8 cellular contexts compared by ENCODE assay signal in the genomic region with DNA sequence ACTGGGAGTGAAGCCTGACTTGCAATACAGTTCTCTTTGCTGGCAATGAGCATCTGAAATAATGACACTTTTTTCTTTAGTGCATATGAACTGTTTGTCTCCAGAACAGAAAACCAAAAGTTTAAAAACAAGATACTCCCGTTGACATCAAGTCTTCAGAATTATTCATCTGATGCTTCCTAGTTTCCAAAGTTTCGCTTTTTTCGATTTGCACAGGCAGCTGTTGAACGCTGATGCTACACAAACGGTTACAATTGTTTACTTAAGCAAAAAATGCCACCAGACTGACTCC. TPM values are rescaled to one million over a fixed set of nuclear protein-coding genes. Genes with fewer than 3 reads are reported as not detected.
A peak's percentile ranks its signal among the peaks of the same experiment; 100 is the strongest.
DNase-seq lines count a peak whose midpoint lies in the region; ATAC-seq lines count a peak whose summit lies in the region.

No MANE protein-coding gene starts in this region.

- H3K4me3 ChIP-seq in HUES6 (ENCODE audit: low read depth, low read length), result peak overlapping the region; percentile 95

- peaks cover 39% of the 10 kb centered on the region for H3K4me1 Mint-ChIP-seq in activated naive CD8-positive, alpha-beta T cell treated with anti-CD3 and anti-CD28 coated beads for 36 hours
- peaks cover 22 to 41% of the 10 kb centered on the region in 2 donors for H3K4me1 Mint-ChIP-seq in stimulated activated naive B cell treated with anti-CD40 and anti-IgM and Interleukin-4, amounts not matched to agents 10 μg/mL and 1 μg/mL and 100 μg/mL, for 72 hours

- H3K9me3 Mint-ChIP-seq in activated naive CD8-positive, alpha-beta T cell treated with anti-CD3 and anti-CD28 coated beads for 36 hours, result no peaks in the 10 kb centered on the region
- H3K9me3 Mint-ChIP-seq in stimulated activated naive B cell treated with anti-CD40 and anti-IgM and Interleukin-4, amounts not matched to agents 10 μg/mL and 1 μg/mL and 100 μg/mL, for 72 hours, result no peaks in the 10 kb centered on the region

- H3K27me3 ChIP-seq in HUES6 (ENCODE audit: control insufficient read depth, insufficient read depth, low read length), result no peaks in the 10 kb centered on the region

- no peaks in the 10 kb centered on the region for H3K27me3 Mint-ChIP-seq in activated naive CD8-positive, alpha-beta T cell treated with anti-CD3 and anti-CD28 coated beads for 36 hours
- no peaks in the 10 kb centered on the region for H3K27me3 Mint-ChIP-seq in stimulated activated naive B cell treated with anti-CD40 and anti-IgM and Interleukin-4, amounts not matched to agents 10 μg/mL and 1 μg/mL and 100 μg/mL, for 72 hours

- peak overlapping the region; percentile 95 for H3K4me3 Mint-ChIP-seq in activated naive CD8-positive, alpha-beta T cell treated with anti-CD3 and anti-CD28 coated beads for 36 hours
- peak overlapping the region; percentile 94 to 95 for H3K4me3 Mint-ChIP-seq in stimulated activated naive B cell treated with anti-CD40 and anti-IgM and Interleukin-4, amounts not matched to agents 10 μg/mL and 1 μg/mL and 100 μg/mL, for 72 hours

- no peak for DNase-seq in activated naive CD8-positive, alpha-beta T cell treated with anti-CD3 and anti-CD28 coated beads for 36 hours
- DNase-seq in inferior parietal cortex (ENCODE audit: extremely low spot score), result peak; percentile 68
- DNase-seq in stimulated activated naive B cell treated with anti-CD40 and anti-IgM and Interleukin-4, amounts not matched to agents 10 μg/mL and 1 μg/mL and 100 μg/mL, for 72 hours, result no peak
- DNase-seq in AG08395 (ENCODE audit: low spot score), result no peak
- DNase-seq in stimulated activated CD4-positive, alpha-beta T cell treated with anti-CD3 and anti-CD28 coated beads, Interleukin-4, amount 100 ng/mL, for 4 hours, result no peak

- peaks cover 4% of the 10 kb centered on the region for H3K4me1 ChIP-seq in HUES6 (ENCODE audit: control insufficient read depth, insufficient read depth, low read length)

- H3K36me3 ChIP-seq in HUES6 (ENCODE audit: control insufficient read depth, insufficient read depth, low read length), result peaks cover 19% of the 10 kb centered on the region

- no peak for ATAC-seq in stimulated activated naive B cell treated with anti-CD40 and anti-IgM and Interleukin-4, amounts not matched to agents 10 μg/mL and 1 μg/mL and 100 μg/mL, for 72 hours (replicated peaks)
- ATAC-seq in HG03521 (IDR thresholded peaks at IDR 0.05; ENCODE audit: unreplicated experiment), result no peak
- no peak for ATAC-seq in GM19467 (IDR thresholded peaks at IDR 0.05; ENCODE audit: unreplicated experiment)

- no peaks in the 10 kb centered on the region for H3K9me3 ChIP-seq in HUES6 (ENCODE audit: control insufficient read depth, insufficient read depth, low read depth, low read length)

- H3K36me3 Mint-ChIP-seq in activated naive CD8-positive, alpha-beta T cell treated with anti-CD3 and anti-CD28 coated beads for 36 hours, result peaks cover 19% of the 10 kb centered on the region
- H3K36me3 Mint-ChIP-seq in stimulated activated naive B cell treated with anti-CD40 and anti-IgM and Interleukin-4, amounts not matched to agents 10 μg/mL and 1 μg/mL and 100 μg/mL, for 72 hours, result peaks cover 5 to 30% of the 10 kb centered on the region in 2 donors

- peak overlapping the region; percentile 88 for H3K9ac ChIP-seq in HUES6 (ENCODE audit: low read length)

- H3K27ac ChIP-seq in HUES6 (ENCODE audit: low read depth, low read length), result peak overlapping the region; percentile 59; the same call in 1 of the 2 replicates

- H3K27ac Mint-ChIP-seq in activated naive CD8-positive, alpha-beta T cell treated with anti-CD3 and anti-CD28 coated beads for 36 hours, result peak overlapping the region; percentile 95
- peak overlapping the region; percentile 99 for H3K27ac Mint-ChIP-seq in stimulated activated naive B cell treated with anti-CD40 and anti-IgM and Interleukin-4, amounts not matched to agents 10 μg/mL and 1 μg/mL and 100 μg/mL, for 72 hours

RNA-seq across cellular contexts. Expression of a gene that starts 0.6 kb away (rescaled TPM):
- 10 to 100 TPM; 29.6 to 30.7 TPM for total RNA-seq in activated naive CD8-positive, alpha-beta T cell treated with anti-CD3 and anti-CD28 coated beads for 36 hours

RNA-seq across cellular contexts. Expression of a gene that starts 29.1 kb away (rescaled TPM):
- 10 to 100 TPM; 76.6 to 79.9 TPM for total RNA-seq in activated naive CD8-positive, alpha-beta T cell treated with anti-CD3 and anti-CD28 coated beads for 36 hours
